17 cellular contexts compared by ENCODE assay signal in the genomic region with DNA sequence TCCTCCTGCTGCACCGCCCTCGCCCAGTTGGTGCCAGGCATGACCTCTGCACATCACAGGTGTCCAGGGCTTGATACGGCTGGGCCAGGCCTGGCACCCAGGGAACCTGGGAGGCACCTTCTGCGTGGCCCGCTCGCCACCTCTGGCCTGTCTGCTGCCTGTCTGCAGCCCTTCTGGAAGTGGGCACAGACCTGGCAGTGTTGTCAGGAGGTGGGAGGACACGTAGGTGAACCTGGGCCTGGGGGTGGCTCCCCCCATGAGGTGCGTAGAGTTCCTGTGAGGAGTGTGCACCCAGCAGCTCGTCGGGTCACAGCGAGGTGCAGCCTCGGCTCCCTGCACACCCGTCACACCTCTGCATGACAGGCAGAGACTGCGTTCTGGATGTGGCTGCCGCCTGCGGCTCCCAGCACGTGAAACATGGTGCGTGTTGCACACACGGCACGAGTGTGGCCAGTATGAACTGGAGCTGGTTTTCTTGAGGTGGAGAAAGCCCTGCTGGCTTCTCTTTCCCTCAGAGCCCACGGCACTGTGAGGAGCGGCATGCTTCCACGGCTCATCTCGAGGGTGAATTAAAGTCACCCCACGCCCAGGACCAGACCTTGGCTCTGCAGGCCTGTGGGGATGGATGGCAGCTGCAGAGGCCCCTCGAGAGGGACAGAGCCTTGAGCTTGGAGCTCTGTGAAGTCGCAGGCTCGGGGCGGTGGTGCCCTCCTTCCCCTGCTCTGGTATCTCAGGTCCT. TPM values are rescaled to one million over a fixed set of nuclear protein-coding genes. Genes with fewer than 3 reads are reported as not detected.
DNase-seq lines count a peak whose midpoint lies in the region; ATAC-seq lines count a peak whose summit lies in the region.
"Had no signal": no experiment of that assay in that cellular context is flagged by ENCODE, and none has a peak within 500 bp of the region (broad histone marks: within the 10 kb centered on the region; RNA-seq: fewer than 3 reads in every experiment).

No MANE protein-coding gene starts in this region.

- H3K27me3 ChIP-seq in H7 (ENCODE audit: control insufficient read depth, insufficient read depth, low read length) = no peaks in the 10 kb centered on the region; the same call in 1 of the 2 replicates
- no peaks in the 10 kb centered on the region for H3K27me3 ChIP-seq in neuronal stem cell (ENCODE audit: control insufficient read depth in 3 of 3, insufficient read depth in 3 of 3, low read depth in 1 of 3, low read length in 3 of 3)
- no peaks in the 10 kb centered on the region for H3K27me3 ChIP-seq in aorta (ENCODE audit: control insufficient read depth in 1 of 2, insufficient read depth in 2 of 2, low read length in 1 of 2)

- H2BK5ac ChIP-seq in neuronal stem cell (ENCODE audit: low read length) = peak overlapping the region; percentile 56

- intact Hi-C loops in aorta (cut with DNase I) = no loop called here

- H2AK5ac ChIP-seq in neuronal stem cell (ENCODE audit: low read depth, low read length) = no peak overlapping the region

- no peak overlapping the region for H2AFZ ChIP-seq in neuronal stem cell (ENCODE audit: low read length)

- no peak overlapping the region for H4K91ac ChIP-seq in neuronal stem cell (ENCODE audit: low read depth, low read length, poor library complexity)

- no peak overlapping the region for H4K8ac ChIP-seq in neuronal stem cell (ENCODE audit: low read depth, low read length)

- no peak overlapping the region for H3K14ac ChIP-seq in neuronal stem cell (ENCODE audit: low read length)

- no peaks in the 10 kb centered on the region for H3K36me3 ChIP-seq in H7 (replicated peaks; ENCODE audit: control insufficient read depth, insufficient read depth, low read length)
- no peaks in the 10 kb centered on the region for H3K36me3 ChIP-seq in neuronal stem cell (replicated peaks in 1 of 2; ENCODE audit: control insufficient read depth in 2 of 2, insufficient read depth in 2 of 2, low read length in 2 of 2)
- H3K36me3 ChIP-seq in aorta (ENCODE audit: control insufficient read depth in 1 of 2, insufficient read depth in 2 of 2, low read length in 1 of 2) = no peaks in the 10 kb centered on the region

- H3K4ac ChIP-seq in neuronal stem cell (ENCODE audit: low read length) = no peak overlapping the region

- H3K4me1 ChIP-seq in neuronal stem cell (ENCODE audit: control insufficient read depth in 2 of 2, insufficient read depth in 1 of 2, low read depth in 1 of 2, low read length in 2 of 2) (peaks cover 0 to 5% of the 10 kb centered on the region in 2 donors), aorta (ENCODE audit: control insufficient read depth in 1 of 2, insufficient read depth in 2 of 2, low read length in 2 of 2) (no peaks in the 10 kb centered on the region)

- peaks cover 6% of the 10 kb centered on the region for H3K79me1 ChIP-seq in neuronal stem cell (ENCODE audit: low read depth, low read length)

- H3K9me3 ChIP-seq in neuronal stem cell (replicated peaks in 1 of 2; ENCODE audit: control insufficient read depth in 2 of 2, insufficient read depth in 1 of 2, low read depth in 1 of 2, low read length in 2 of 2) (peaks cover 4 to 5% of the 10 kb centered on the region in 2 donors), aorta (ENCODE audit: control insufficient read depth, low read length) (no peaks in the 10 kb centered on the region)

- H3K23ac ChIP-seq in neuronal stem cell (ENCODE audit: low read depth, low read length, poor library complexity) = no peak overlapping the region

- no peak overlapping the region for H2BK15ac ChIP-seq in neuronal stem cell (ENCODE audit: low read length)

- peak overlapping the region; percentile 40 for H3K18ac ChIP-seq in neuronal stem cell (ENCODE audit: low read length)

- DNase-seq in H7 (peak; percentile 62), caudate nucleus (lab: John Stamatoyannopoulos, UW) (peak in 18 of 61 donors; percentile 33 to 82 (median 52)), neuronal stem cell (ENCODE audit: low spot score) (no peak), aorta (peak; percentile 32 to 71), NCI-H2029 treated with DMSO at 0.1 percent for 48 hours (lab: John Stamatoyannopoulos, UW) (no peak)
- DNase-seq in stimulated activated CD4-positive, alpha-beta T cell treated with anti-CD3 and anti-CD28 coated beads, Interleukin-4, amount 100 ng/mL, for 4 hours = no peak
- DNase-seq: C1 segment of cervical spinal cord; CD8-positive, alpha-beta memory T cell; GOT3; KBM-7; NCI-H1105; NCI-H2081; NCI-H2171 treated with DMSO at 0.1 percent for 48 hours; NCI-H526; OCI-M1; SHP77 had no signal

- no peak overlapping the region for H2BK12ac ChIP-seq in neuronal stem cell (ENCODE audit: low read length)

- H3K4me2 ChIP-seq in neuronal stem cell (ENCODE audit: insufficient read depth, low read length, poor library complexity, severe bottlenecking) = no peak overlapping the region

- WGBS in neuronal stem cell (ENCODE audit: extremely low coverage in 2 of 2, insufficient read length in 2 of 2, insufficient replicate concordance in 1 of 2), 2 donors = no CpG with 5 or more reads among the region's 29 CpGs
- WGBS in aorta, 2 donors = 95 to 96% methylated on average over 29 of the region's 29 CpGs

- H3K9ac ChIP-seq in neuronal stem cell (ENCODE audit: low read depth, low read length, poor library complexity) = no peak overlapping the region

- peak overlapping the region; percentile 48 for H2BK120ac ChIP-seq in neuronal stem cell (ENCODE audit: low read depth, low read length)

- H3K27ac ChIP-seq in caudate nucleus (ENCODE audit: low read depth, low read length) (peak overlapping the region; percentile 22), neuronal stem cell (replicated peaks; ENCODE audit: low read length) (no peak overlapping the region), aorta (ENCODE audit: low read depth in 1 of 2, low read length in 2 of 2) (no peak overlapping the region)

- H3K4me3 ChIP-seq in H7 (ENCODE audit: insufficient read depth, low read depth, low read length) = no peak overlapping the region
- peak overlapping the region in 1 of 2 donors; percentile 50 for H3K4me3 ChIP-seq in neuronal stem cell (ENCODE audit: low read length in 2 of 2)
- no peak overlapping the region for H3K4me3 ChIP-seq in aorta (ENCODE audit: low read length in 2 of 2)

- ATAC-seq in aorta (ENCODE audit: low FRiP score) = no peak
- no peak for ATAC-seq in HG03342 (IDR thresholded peaks at IDR 0.05; ENCODE audit: unreplicated experiment)

RNA-seq across cellular contexts. Expression of a gene that starts 24.8 kb away (rescaled TPM):
- total RNA-seq in H7 (2014; rRNA removed; shearing (Covaris generic)) = 21.0 and 29.2 TPM in 2 replicates
- 13.4 TPM for polyA plus RNA-seq in neuronal stem cell (2013, experiment 1 of 2)
- polyA plus RNA-seq in neuronal stem cell (2013, experiment 2 of 2) = 13.7 TPM
- 100 to 1,000 TPM in 1 of 2 donors, 10 to 100 TPM in 1; 66.4 to 112 TPM for total RNA-seq in aorta
- 10 to 100 TPM; 37.7 to 43.4 TPM for polyA plus RNA-seq in aorta

Comparison
In these comparisons a context has a peak if more than half of its experiments do, and no peak if none do; other contexts are left out.
1. DNase-seq: peak in H7 (single experiment) and aorta (2 of 2); none in neuronal stem cell (single experiment), stimulated activated CD4-positive, alpha-beta T cell treated with anti-CD3 and anti-CD28 coated beads, Interleukin-4, amount 100 ng/mL, for 4 hours (0 of 2) and NCI-H2029 treated with DMSO at 0.1 percent for 48 hours (single experiment).